ENCODE assay signal across 21 cellular contexts in the genomic region with DNA sequence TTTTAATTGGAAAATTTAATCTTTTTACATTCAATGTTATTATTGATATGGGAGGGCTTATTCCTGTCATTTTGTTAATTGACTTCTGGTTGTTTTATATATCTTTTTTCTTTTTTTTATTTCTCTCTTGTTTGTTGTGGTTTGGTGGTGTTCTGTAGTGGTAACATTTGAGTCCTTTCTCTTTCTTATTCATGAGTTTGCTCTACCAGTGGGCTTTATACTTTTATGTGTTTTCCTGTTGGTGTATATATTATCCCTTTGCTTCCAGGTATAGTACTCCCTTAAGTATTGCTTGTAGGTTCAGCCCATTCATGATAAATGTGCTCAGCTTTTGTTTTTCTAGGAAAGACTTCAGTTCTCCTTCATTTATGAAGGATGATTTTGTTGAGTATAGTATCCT. TPM values are rescaled to one million over a fixed set of nuclear protein-coding genes. Genes with fewer than 3 reads are reported as not detected.
DNase-seq lines count a peak whose midpoint lies in the region; ATAC-seq, FAIRE-seq and TF ChIP-seq lines count a peak whose summit lies in the region.
"Had no signal": no experiment of that assay in that cellular context is flagged by ENCODE, and none has a peak within 500 bp of the region (broad histone marks: within the 10 kb centered on the region; RNA-seq: fewer than 3 reads in every experiment).

No MANE protein-coding gene starts in this region.

- H3K4me3 ChIP-seq in CD8-positive, alpha-beta T cell (ENCODE audit: low read depth, low read length) = no peak overlapping the region
- H3K4me3 ChIP-seq in aorta (ENCODE audit: low read length in 2 of 2) = no peak overlapping the region
- H3K4me3 ChIP-seq: BLaER1 treated with 17β-estradiol and CSF1 and Interleukin-3, amounts not matched to agents 10 nM and 100 nM; GM23248 had no signal

- H3K36me3 ChIP-seq in CD8-positive, alpha-beta T cell (ENCODE audit: insufficient read depth, low read length) = no peaks in the 10 kb centered on the region
- no peaks in the 10 kb centered on the region for H3K36me3 ChIP-seq in aorta (ENCODE audit: control insufficient read depth in 1 of 2, insufficient read depth in 2 of 2, low read length in 1 of 2)

- no peak for DNase-seq in activated T-cell treated with anti-CD3 and anti-CD28 coated beads, Interleukin-2, amount 50 U/mL, for 72 hours
- DNase-seq in activated T-cell treated with anti-CD3 and anti-CD28 coated beads, Interleukin-2, amount 50 U/mL, for 24 hours = no peak
- no peak for DNase-seq in activated CD8-positive, alpha-beta T cell treated with anti-CD3 and anti-CD28 coated beads, Interleukin-2, amount 10 ng/mL, durations not matched to agents 7 days and 5 days
- DNase-seq in frontal cortex (ENCODE audit: low spot score in 2 of 2) (no peak), aorta (no peak), NCI-H1092 treated with DMSO at 0.1 percent for 48 hours (lab: John Stamatoyannopoulos, UW) (no peak)
- no peak for DNase-seq in CD8-positive, alpha-beta T cell
- DNase-seq: 8988T; AML-193; Calu3; CD4-positive, CD25-positive, alpha-beta regulatory T cell; DMS 273 treated with DMSO at 0.1 percent for 48 hours; DMS79; EL; GM23248; H7 had no signal

- CTCF ChIA-PET in activated CD8-positive, alpha-beta T cell treated with anti-CD3 and anti-CD28 coated beads, Interleukin-2, amount 10 ng/mL, durations not matched to agents 7 days and 5 days (lab: Charles Lee) = interaction anchor here (0.7 to 1.6 kb wide), 2 partner anchors 195 to 246 kb away, joined by 3 to 6 read pairs; no protein-coding TSS in a partner anchor
- CTCF ChIA-PET in CD8-positive, alpha-beta T cell (lab: Charles Lee) = interaction anchor here (1.9 kb wide), 1 partner anchor 8 kb away, joined by 9 read pairs; no protein-coding TSS in a partner anchor

- peak overlapping the region; percentile 31 for H3K27ac Mint-ChIP-seq in activated T-cell treated with anti-CD3 and anti-CD28 coated beads, Interleukin-2, amount 50 U/mL, for 72 hours
- no peak overlapping the region for H3K27ac Mint-ChIP-seq in activated T-cell treated with anti-CD3 and anti-CD28 coated beads, Interleukin-2, amount 50 U/mL, for 24 hours
- peak overlapping the region; percentile 65 for H3K27ac Mint-ChIP-seq in activated CD8-positive, alpha-beta T cell treated with anti-CD3 and anti-CD28 coated beads, Interleukin-2, amount 10 ng/mL, durations not matched to agents 7 days and 5 days
- H3K27ac Mint-ChIP-seq in CD8-positive, alpha-beta T cell = no peak overlapping the region
- H3K27ac Mint-ChIP-seq: CD4-positive, CD25-positive, alpha-beta regulatory T cell had no signal

- peaks cover 6% of the 10 kb centered on the region for H3K9me3 ChIP-seq in CD8-positive, alpha-beta T cell (ENCODE audit: low read length)
- no peaks in the 10 kb centered on the region for H3K9me3 ChIP-seq in aorta (ENCODE audit: control insufficient read depth, low read length)

- H3K4me3 Mint-ChIP-seq in activated T-cell treated with anti-CD3 and anti-CD28 coated beads, Interleukin-2, amount 50 U/mL, for 72 hours = no peak overlapping the region
- H3K4me3 Mint-ChIP-seq in activated T-cell treated with anti-CD3 and anti-CD28 coated beads, Interleukin-2, amount 50 U/mL, for 24 hours = no peak overlapping the region
- no peak overlapping the region for H3K4me3 Mint-ChIP-seq in activated CD8-positive, alpha-beta T cell treated with anti-CD3 and anti-CD28 coated beads, Interleukin-2, amount 10 ng/mL, durations not matched to agents 7 days and 5 days
- no peak overlapping the region for H3K4me3 Mint-ChIP-seq in CD8-positive, alpha-beta T cell
- H3K4me3 Mint-ChIP-seq: CD4-positive, CD25-positive, alpha-beta regulatory T cell had no signal

- H3K36me3 Mint-ChIP-seq in activated T-cell treated with anti-CD3 and anti-CD28 coated beads, Interleukin-2, amount 50 U/mL, for 72 hours (ENCODE audit: insufficient read depth in 2 of 2) = peaks cover 21 to 30% of the 10 kb centered on the region in 2 donors
- peaks cover 89% of the 10 kb centered on the region for H3K36me3 Mint-ChIP-seq in activated T-cell treated with anti-CD3 and anti-CD28 coated beads, Interleukin-2, amount 50 U/mL, for 24 hours (ENCODE audit: low read depth)
- H3K36me3 Mint-ChIP-seq in activated CD8-positive, alpha-beta T cell treated with anti-CD3 and anti-CD28 coated beads, Interleukin-2, amount 10 ng/mL, durations not matched to agents 7 days and 5 days (ENCODE audit: low read depth) = peaks cover 69% of the 10 kb centered on the region
- H3K36me3 Mint-ChIP-seq in CD8-positive, alpha-beta T cell = peaks cover 84% of the 10 kb centered on the region

- no peaks in the 10 kb centered on the region for H3K4me1 ChIP-seq in CD8-positive, alpha-beta T cell (ENCODE audit: insufficient read depth, low read length)
- H3K4me1 ChIP-seq in aorta (ENCODE audit: control insufficient read depth in 1 of 2, insufficient read depth in 2 of 2, low read length in 2 of 2) = no peaks in the 10 kb centered on the region

- H3K27me3 ChIP-seq in CD8-positive, alpha-beta T cell (ENCODE audit: insufficient read depth, low read length) = no peaks in the 10 kb centered on the region
- H3K27me3 ChIP-seq in aorta (ENCODE audit: control insufficient read depth in 1 of 2, insufficient read depth in 2 of 2, low read length in 1 of 2) = no peaks in the 10 kb centered on the region
- H3K27me3 ChIP-seq: BLaER1 treated with 17β-estradiol and CSF1 and Interleukin-3, amounts not matched to agents 10 nM and 100 nM had no signal

- FAIRE-seq in frontal cortex (lab: Jason Lieb, UNC) = peak; percentile 10
- FAIRE-seq: G401.6, GM12891, HepG2, HTR-8/SVneo had no signal

- intact Hi-C loops in CD8-positive, alpha-beta T cell (cut with DNase I, micrococcal nuclease) = no loop called here
- intact Hi-C loops in aorta (cut with DNase I) = no loop called here

- peaks cover 8% of the 10 kb centered on the region for H3K4me1 Mint-ChIP-seq in activated T-cell treated with anti-CD3 and anti-CD28 coated beads, Interleukin-2, amount 50 U/mL, for 72 hours (ENCODE audit: low read depth)
- H3K4me1 Mint-ChIP-seq in activated T-cell treated with anti-CD3 and anti-CD28 coated beads, Interleukin-2, amount 50 U/mL, for 24 hours (ENCODE audit: low read depth) = peaks cover 20% of the 10 kb centered on the region
- peaks cover 26% of the 10 kb centered on the region for H3K4me1 Mint-ChIP-seq in activated CD8-positive, alpha-beta T cell treated with anti-CD3 and anti-CD28 coated beads, Interleukin-2, amount 10 ng/mL, durations not matched to agents 7 days and 5 days (ENCODE audit: low read depth)
- peaks cover 31% of the 10 kb centered on the region for H3K4me1 Mint-ChIP-seq in CD8-positive, alpha-beta T cell (ENCODE audit: low read depth)

- no peak for TF ChIP-seq CTCF in CD8-positive, alpha-beta T cell (IDR thresholded peaks at IDR 0.05)

- H3K27me3 Mint-ChIP-seq in activated T-cell treated with anti-CD3 and anti-CD28 coated beads, Interleukin-2, amount 50 U/mL, for 72 hours (ENCODE audit: low read depth) = no peaks in the 10 kb centered on the region
- H3K27me3 Mint-ChIP-seq in activated T-cell treated with anti-CD3 and anti-CD28 coated beads, Interleukin-2, amount 50 U/mL, for 24 hours = no peaks in the 10 kb centered on the region
- H3K27me3 Mint-ChIP-seq in activated CD8-positive, alpha-beta T cell treated with anti-CD3 and anti-CD28 coated beads, Interleukin-2, amount 10 ng/mL, durations not matched to agents 7 days and 5 days (ENCODE audit: low read depth) = no peaks in the 10 kb centered on the region
- H3K27me3 Mint-ChIP-seq in CD8-positive, alpha-beta T cell (ENCODE audit: low read depth) = no peaks in the 10 kb centered on the region
- H3K27me3 Mint-ChIP-seq: CD4-positive, CD25-positive, alpha-beta regulatory T cell had no signal

- no peak for ATAC-seq in activated T-cell treated with anti-CD3 and anti-CD28 coated beads, Interleukin-2, amount 50 U/mL, for 72 hours (replicated peaks in 1 of 2)
- ATAC-seq in activated CD8-positive, alpha-beta T cell treated with anti-CD3 and anti-CD28 coated beads, Interleukin-2, amount 10 ng/mL, durations not matched to agents 7 days and 5 days = peak; percentile 30
- no peak for ATAC-seq in CD8-positive, alpha-beta T cell
- no peak for ATAC-seq in aorta (ENCODE audit: low FRiP score)
- ATAC-seq: HepG2 had no signal

- H3K9me3 Mint-ChIP-seq in activated T-cell treated with anti-CD3 and anti-CD28 coated beads, Interleukin-2, amount 50 U/mL, for 72 hours = peaks cover 7% of the 10 kb centered on the region in 2 donors
- peaks cover 24% of the 10 kb centered on the region for H3K9me3 Mint-ChIP-seq in activated T-cell treated with anti-CD3 and anti-CD28 coated beads, Interleukin-2, amount 50 U/mL, for 24 hours
- peaks cover 21% of the 10 kb centered on the region for H3K9me3 Mint-ChIP-seq in activated CD8-positive, alpha-beta T cell treated with anti-CD3 and anti-CD28 coated beads, Interleukin-2, amount 10 ng/mL, durations not matched to agents 7 days and 5 days (ENCODE audit: insufficient read depth)
- peaks cover 18% of the 10 kb centered on the region for H3K9me3 Mint-ChIP-seq in CD8-positive, alpha-beta T cell

- H3K27ac ChIP-seq in CD8-positive, alpha-beta T cell (ENCODE audit: low read depth, low read length) = no peak overlapping the region
- H3K27ac ChIP-seq in aorta (ENCODE audit: low read depth in 1 of 2, low read length in 2 of 2) = no peak overlapping the region
- H3K27ac ChIP-seq: BLaER1 treated with 17β-estradiol and CSF1 and Interleukin-3, amounts not matched to agents 10 nM and 100 nM; GM23248 had no signal

- POLR2A ChIA-PET in activated CD8-positive, alpha-beta T cell treated with anti-CD3 and anti-CD28 coated beads, Interleukin-2, amount 10 ng/mL, durations not matched to agents 7 days and 5 days (lab: Charles Lee) = no interaction called here
- POLR2A ChIA-PET in CD8-positive, alpha-beta T cell (lab: Charles Lee) = no interaction called here

RNA-seq across cellular contexts. Expression of a gene that starts 57.6 kb away (rescaled TPM):
- total RNA-seq in activated T-cell treated with anti-CD3 and anti-CD28 coated beads, Interleukin-2, amount 50 U/mL, for 72 hours = 10 to 100 TPM; 27.3 to 37.8 TPM
- 10 to 100 TPM; 23.1 to 24.6 TPM for total RNA-seq in activated CD8-positive, alpha-beta T cell treated with anti-CD3 and anti-CD28 coated beads, Interleukin-2, amount 10 ng/mL, durations not matched to agents 7 days and 5 days
- total RNA-seq in frontal cortex = 54.2 TPM
- 10 to 100 TPM in 1 of 2 experiments, 1 to 10 TPM in 1; 7.7 to 10.7 TPM for total RNA-seq in CD8-positive, alpha-beta T cell
- total RNA-seq in aorta = 10 to 100 TPM; 27.4 to 36.2 TPM
- 10 to 100 TPM; 12.4 to 16.5 TPM for polyA plus RNA-seq in aorta

Comparison
In these comparisons a context has a peak if more than half of its experiments do, and no peak if none do; other contexts are left out.
1. H3K27ac Mint-ChIP-seq: peak in activated T-cell treated with anti-CD3 and anti-CD28 coated beads, Interleukin-2, amount 50 U/mL, for 72 hours (single experiment) and activated CD8-positive, alpha-beta T cell treated with anti-CD3 and anti-CD28 coated beads, Interleukin-2, amount 10 ng/mL, durations not matched to agents 7 days and 5 days (single experiment); none in activated T-cell treated with anti-CD3 and anti-CD28 coated beads, Interleukin-2, amount 50 U/mL, for 24 hours (single experiment) and CD8-positive, alpha-beta T cell (single experiment).